ENCODE assay signal across 19 cellular contexts in genomic region chr5:110268985-110269384, GRCh38.
DNase-seq lines count a peak whose midpoint lies in the region; ATAC-seq and TF ChIP-seq lines count a peak whose summit lies in the region.
"Had no signal": no experiment of that assay in that cellular context is flagged by ENCODE, and none has a peak within 500 bp of the region (broad histone marks: within the 10 kb centered on the region; RNA-seq: fewer than 3 reads in every experiment).

No MANE protein-coding gene starts in this region.

- H3K9me3 ChIP-seq in ascending aorta: no peaks in the 10 kb centered on the region
- H3K9me3 ChIP-seq in esophagus squamous epithelium: no peaks in the 10 kb centered on the region
- no peaks in the 10 kb centered on the region for H3K9me3 ChIP-seq in right lobe of liver
- H3K9me3 ChIP-seq: BLaER1 treated with 17β-estradiol and CSF1 and Interleukin-3, amounts not matched to agents 10 nM and 100 nM had no signal

- H3K36me3 ChIP-seq in ascending aorta (no peaks in the 10 kb centered on the region), esophagus squamous epithelium (no peaks in the 10 kb centered on the region), right lobe of liver (no peaks in the 10 kb centered on the region)
- H3K36me3 ChIP-seq: BLaER1 treated with 17β-estradiol and CSF1 and Interleukin-3, amounts not matched to agents 10 nM and 100 nM had no signal

- DNase-seq in activated CD4-positive, alpha-beta T cell treated with anti-CD3 and anti-CD28 coated beads for 36 hours: no peak
- no peak for DNase-seq in activated CD4-positive, alpha-beta T cell treated with anti-CD3 and anti-CD28 coated beads, Interleukin-2, amount 50 U/mL, for 4 hours
- no peak for DNase-seq in ascending aorta (ENCODE audit: low spot score in 2 of 2)
- DNase-seq in esophagus squamous epithelium (lab: John Stamatoyannopoulos, UW): no peak
- DNase-seq in head of caudate nucleus: no peak
- DNase-seq in globus pallidus (ENCODE audit: low spot score): no peak
- no peak for DNase-seq in right lobe of liver
- DNase-seq: DMS 273 treated with DMSO at 0.1 percent for 48 hours, NCI-H1092 treated with DMSO at 0.1 percent for 48 hours, NCI-H1694 treated with DMSO at 0.1 percent for 48 hours, NCI-H446 had no signal

- H3K27me3 ChIP-seq in ascending aorta (no peaks in the 10 kb centered on the region), esophagus squamous epithelium (no peaks in the 10 kb centered on the region), right lobe of liver (no peaks in the 10 kb centered on the region)
- H3K27me3 ChIP-seq: BLaER1 treated with 17β-estradiol and CSF1 and Interleukin-3, amounts not matched to agents 10 nM and 100 nM had no signal

- H3K27ac ChIP-seq in ascending aorta (peak overlapping the region; percentile 52 to 53), esophagus squamous epithelium (no peak overlapping the region), right lobe of liver (no peak overlapping the region)
- H3K27ac ChIP-seq: 22Rv1; BLaER1 treated with 17β-estradiol and CSF1 and Interleukin-3, amounts not matched to agents 10 nM and 100 nM; HL-60 had no signal

- CTCF ChIA-PET in activated CD4-positive, alpha-beta T cell treated with anti-CD3 and anti-CD28 coated beads for 36 hours (lab: Charles Lee): interaction anchor here (0.7 to 1.2 kb wide), 2 partner anchors 20 to 299 kb away, joined by 3 read pairs; no protein-coding TSS in a partner anchor

- H3K27ac Mint-ChIP-seq in activated CD4-positive, alpha-beta T cell treated with anti-CD3 and anti-CD28 coated beads for 36 hours: peak overlapping the region; percentile 68

- no peaks in the 10 kb centered on the region for H3K27me3 Mint-ChIP-seq in activated CD4-positive, alpha-beta T cell treated with anti-CD3 and anti-CD28 coated beads for 36 hours

- H3K4me3 ChIP-seq in ascending aorta: no peak overlapping the region
- H3K4me3 ChIP-seq in esophagus squamous epithelium: no peak overlapping the region
- H3K4me3 ChIP-seq in right lobe of liver: no peak overlapping the region
- H3K4me3 ChIP-seq: BLaER1 treated with 17β-estradiol and CSF1 and Interleukin-3, amounts not matched to agents 10 nM and 100 nM; K562 had no signal

- POLR2A ChIA-PET in activated CD4-positive, alpha-beta T cell treated with anti-CD3 and anti-CD28 coated beads for 36 hours (lab: Charles Lee): no interaction called here

- ATAC-seq in activated CD4-positive, alpha-beta T cell treated with anti-CD3 and anti-CD28 coated beads for 36 hours: no peak
- ATAC-seq in HG03432 (IDR thresholded peaks at IDR 0.05; ENCODE audit: unreplicated experiment) (peak; percentile 51), right lobe of liver (no peak)
- ATAC-seq: HCT116, K562, Panc1, Right ventricle myocardium inferior had no signal

- no peaks in the 10 kb centered on the region for H3K36me3 Mint-ChIP-seq in activated CD4-positive, alpha-beta T cell treated with anti-CD3 and anti-CD28 coated beads for 36 hours (ENCODE audit: low read depth)

- no peaks in the 10 kb centered on the region for H3K9me3 Mint-ChIP-seq in activated CD4-positive, alpha-beta T cell treated with anti-CD3 and anti-CD28 coated beads for 36 hours (ENCODE audit: low read depth)

- no peak for TF ChIP-seq CTCF in ascending aorta (IDR thresholded peaks at IDR 0.05)
- TF ChIP-seq CTCF in esophagus squamous epithelium (IDR thresholded peaks at IDR 0.05): no peak
- no peak for TF ChIP-seq CTCF in right lobe of liver (IDR thresholded peaks at IDR 0.05)

- peaks cover 0 to 16% of the 10 kb centered on the region in 2 donors for H3K4me1 ChIP-seq in ascending aorta
- H3K4me1 ChIP-seq in esophagus squamous epithelium: no peaks in the 10 kb centered on the region
- no peaks in the 10 kb centered on the region for H3K4me1 ChIP-seq in right lobe of liver

- intact Hi-C loops in activated CD4-positive, alpha-beta T cell treated with anti-CD3 and anti-CD28 coated beads for 36 hours (cut with DNase I, micrococcal nuclease): no loop called here
- intact Hi-C loops in ascending aorta (cut with DNase I) (loop anchor here (10.0 kb wide), 2 partner anchors 284 to 364 kb away; no protein-coding TSS in a partner anchor), esophagus squamous epithelium (cut with DNase I) (no loop called here), head of caudate nucleus (cut with DNase I) (no loop called here), right lobe of liver (cut with DNase I) (no loop called here)

- peaks cover 6% of the 10 kb centered on the region for H3K4me1 Mint-ChIP-seq in activated CD4-positive, alpha-beta T cell treated with anti-CD3 and anti-CD28 coated beads for 36 hours

- H3K4me3 Mint-ChIP-seq in activated CD4-positive, alpha-beta T cell treated with anti-CD3 and anti-CD28 coated beads for 36 hours: no peak overlapping the region

- TF ChIP-seq POLR2A in esophagus squamous epithelium (IDR thresholded peaks at IDR 0.05) (no peak), right lobe of liver (IDR thresholded peaks at IDR 0.05) (no peak)

- WGBS in esophagus squamous epithelium, 2 donors: 27 to 50% methylated on average over 1 of the region's 1 CpG
- WGBS in right lobe of liver (ENCODE audit: insufficient coverage, low coverage, low lambda C conversion rate, missing lambda C conversion rate): 62% methylated on average over 1 of the region's 1 CpG

Comparison
In these comparisons a context has a peak if more than half of its experiments do, and no peak if none do; other contexts are left out.
1. H3K27ac ChIP-seq: peak in ascending aorta (2 of 2); none in esophagus squamous epithelium (0 of 4) and right lobe of liver (0 of 3).